1 cellular context compared by ENCODE assay signal in the genomic region with DNA sequence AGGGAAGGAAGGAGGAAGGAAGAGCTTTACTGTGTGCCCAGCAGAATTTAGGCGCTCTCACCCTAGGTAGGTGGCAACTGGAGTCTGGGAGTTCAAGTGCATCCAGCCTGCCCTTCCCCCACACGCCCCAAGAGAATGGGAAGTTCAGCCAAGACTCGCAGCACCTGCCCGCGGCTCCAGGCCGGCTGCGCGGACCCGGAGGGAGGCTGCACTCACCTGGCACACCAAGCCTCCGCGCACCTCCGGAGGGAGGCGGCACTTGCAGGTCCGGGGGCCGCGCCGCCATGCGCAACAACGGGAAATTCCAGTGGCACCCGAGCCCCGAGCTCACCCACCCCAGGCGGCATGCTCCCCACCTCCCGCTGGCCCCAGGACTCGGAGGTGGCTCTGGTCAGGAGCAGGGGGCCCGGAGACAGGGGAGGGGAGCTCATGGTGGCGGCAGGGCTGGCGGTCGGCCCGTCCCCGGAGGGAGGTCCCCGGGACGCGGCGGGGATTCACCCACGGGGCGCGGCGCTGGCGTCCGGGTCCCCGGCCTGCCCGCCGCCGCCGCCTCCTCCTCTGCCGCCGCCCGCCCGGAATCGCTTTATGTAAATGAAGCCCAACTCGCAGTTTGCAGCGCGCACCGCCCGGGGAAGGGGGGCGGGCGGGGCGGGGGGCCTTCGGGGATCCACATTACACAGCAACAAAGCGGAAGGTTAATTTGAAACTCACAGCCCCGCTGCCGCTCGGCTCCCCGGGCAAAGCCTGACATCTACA.
TF ChIP-seq lines count a peak whose summit lies in the region.

A gene with protein sequence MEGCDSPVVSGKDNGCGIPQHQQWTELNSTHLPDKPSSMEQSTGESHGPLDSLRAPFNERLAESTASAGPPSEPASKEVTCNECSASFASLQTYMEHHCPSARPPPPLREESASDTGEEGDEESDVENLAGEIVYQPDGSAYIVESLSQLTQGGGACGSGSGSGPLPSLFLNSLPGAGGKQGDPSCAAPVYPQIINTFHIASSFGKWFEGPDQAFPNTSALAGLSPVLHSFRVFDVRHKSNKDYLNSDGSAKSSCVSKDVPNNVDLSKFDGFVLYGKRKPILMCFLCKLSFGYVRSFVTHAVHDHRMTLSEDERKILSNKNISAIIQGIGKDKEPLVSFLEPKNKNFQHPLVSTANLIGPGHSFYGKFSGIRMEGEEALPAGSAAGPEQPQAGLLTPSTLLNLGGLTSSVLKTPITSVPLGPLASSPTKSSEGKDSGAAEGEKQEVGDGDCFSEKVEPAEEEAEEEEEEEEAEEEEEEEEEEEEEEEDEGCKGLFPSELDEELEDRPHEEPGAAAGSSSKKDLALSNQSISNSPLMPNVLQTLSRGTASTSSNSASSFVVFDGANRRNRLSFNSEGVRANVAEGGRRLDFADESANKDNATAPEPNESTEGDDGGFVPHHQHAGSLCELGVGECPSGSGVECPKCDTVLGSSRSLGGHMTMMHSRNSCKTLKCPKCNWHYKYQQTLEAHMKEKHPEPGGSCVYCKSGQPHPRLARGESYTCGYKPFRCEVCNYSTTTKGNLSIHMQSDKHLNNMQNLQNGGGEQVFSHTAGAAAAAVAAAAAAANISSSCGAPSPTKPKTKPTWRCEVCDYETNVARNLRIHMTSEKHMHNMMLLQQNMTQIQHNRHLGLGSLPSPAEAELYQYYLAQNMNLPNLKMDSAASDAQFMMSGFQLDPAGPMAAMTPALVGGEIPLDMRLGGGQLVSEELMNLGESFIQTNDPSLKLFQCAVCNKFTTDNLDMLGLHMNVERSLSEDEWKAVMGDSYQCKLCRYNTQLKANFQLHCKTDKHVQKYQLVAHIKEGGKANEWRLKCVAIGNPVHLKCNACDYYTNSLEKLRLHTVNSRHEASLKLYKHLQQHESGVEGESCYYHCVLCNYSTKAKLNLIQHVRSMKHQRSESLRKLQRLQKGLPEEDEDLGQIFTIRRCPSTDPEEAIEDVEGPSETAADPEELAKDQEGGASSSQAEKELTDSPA (N-terminal part only) (minus strand): TSS at position 593 of the 756 bp plus-strand sequence. CDS start 87,983 bp downstream, outside the sequence.

TF ChIP-seq in HepG2, 621 proteins besides CTCF, POLR2A, EP300 and RAD21 (continued from another document and continues in another):
- TF ChIP-seq, protein P1, sequence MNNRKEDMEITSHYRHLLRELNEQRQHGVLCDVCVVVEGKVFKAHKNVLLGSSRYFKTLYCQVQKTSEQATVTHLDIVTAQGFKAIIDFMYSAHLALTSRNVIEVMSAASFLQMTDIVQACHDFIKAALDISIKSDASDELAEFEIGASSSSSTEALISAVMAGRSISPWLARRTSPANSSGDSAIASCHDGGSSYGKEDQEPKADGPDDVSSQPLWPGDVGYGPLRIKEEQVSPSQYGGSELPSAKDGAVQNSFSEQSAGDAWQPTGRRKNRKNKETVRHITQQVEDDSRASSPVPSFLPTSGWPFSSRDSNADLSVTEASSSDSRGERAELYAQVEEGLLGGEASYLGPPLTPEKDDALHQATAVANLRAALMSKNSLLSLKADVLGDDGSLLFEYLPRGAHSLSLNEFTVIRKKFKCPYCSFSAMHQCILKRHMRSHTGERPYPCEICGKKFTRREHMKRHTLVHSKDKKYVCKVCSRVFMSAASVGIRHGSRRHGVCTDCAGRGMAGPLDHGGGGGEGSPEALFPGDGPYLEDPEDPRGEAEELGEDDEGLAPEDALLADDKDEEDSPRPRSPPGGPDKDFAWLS (CRISPR knock-in tag; IDR thresholded peaks at IDR 0.05; ENCODE audit: borderline replicate concordance): no peak
- TF ChIP-seq ARHGAP35 (CRISPR knock-in tag; IDR thresholded peaks at IDR 0.05; ENCODE audit: borderline replicate concordance) (no peak; the same call in 1 of the 2 replicates), ZNF292 (CRISPR knock-in tag; IDR thresholded peaks at IDR 0.05; ENCODE audit: borderline replicate concordance, low read depth) (peak; percentile 48; the same call in 1 of the 2 replicates), KAT2B (IDR thresholded peaks at IDR 0.05; ENCODE audit: borderline replicate concordance, low read depth, low read length) (no peak), DR1 (CRISPR knock-in tag; IDR thresholded peaks at IDR 0.05) (no peak), SUZ12 (IDR thresholded peaks at IDR 0.05; ENCODE audit: low read depth, low read length) (no peak), ZNF260 (CRISPR knock-in tag; IDR thresholded peaks at IDR 0.05; ENCODE audit: borderline replicate concordance, low read depth) (0 out of 2 replicates have a peak, but pooled peaks have one; percentile 36), ZNF235 (CRISPR knock-in tag; IDR thresholded peaks at IDR 0.05; ENCODE audit: borderline replicate concordance) (0 out of 2 replicates have a peak, but pooled peaks have one; percentile 81), ZNF891 (CRISPR knock-in tag; IDR thresholded peaks at IDR 0.05) (peak; percentile 82; the same call in 1 of the 2 replicates), PCBP2 (optimal IDR thresholded peaks at IDR 0.05; ENCODE audit: low read depth, low read length, poor library complexity, severe bottlenecking) (no peak), NCOA2 (CRISPR knock-in tag; IDR thresholded peaks at IDR 0.05) (no peak), CBX2 (IDR thresholded peaks at IDR 0.05; ENCODE audit: low read depth, low read length) (no peak), CBX2 (CRISPR knock-in tag; IDR thresholded peaks at IDR 0.05; ENCODE audit: low read depth) (no peak)
- TF ChIP-seq, protein P2, sequence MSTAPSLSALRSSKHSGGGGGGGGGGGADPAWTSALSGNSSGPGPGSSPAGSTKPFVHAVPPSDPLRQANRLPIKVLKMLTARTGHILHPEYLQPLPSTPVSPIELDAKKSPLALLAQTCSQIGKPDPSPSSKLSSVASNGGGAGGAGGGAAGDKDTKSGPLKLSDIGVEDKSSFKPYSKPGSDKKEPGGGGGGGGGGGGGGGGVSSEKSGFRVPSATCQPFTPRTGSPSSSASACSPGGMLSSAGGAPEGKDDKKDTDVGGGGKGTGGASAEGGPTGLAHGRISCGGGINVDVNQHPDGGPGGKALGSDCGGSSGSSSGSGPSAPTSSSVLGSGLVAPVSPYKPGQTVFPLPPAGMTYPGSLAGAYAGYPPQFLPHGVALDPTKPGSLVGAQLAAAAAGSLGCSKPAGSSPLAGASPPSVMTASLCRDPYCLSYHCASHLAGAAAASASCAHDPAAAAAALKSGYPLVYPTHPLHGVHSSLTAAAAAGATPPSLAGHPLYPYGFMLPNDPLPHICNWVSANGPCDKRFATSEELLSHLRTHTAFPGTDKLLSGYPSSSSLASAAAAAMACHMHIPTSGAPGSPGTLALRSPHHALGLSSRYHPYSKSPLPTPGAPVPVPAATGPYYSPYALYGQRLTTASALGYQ (CRISPR knock-in tag; IDR thresholded peaks at IDR 0.05): no peak
- TF ChIP-seq, protein P3, sequence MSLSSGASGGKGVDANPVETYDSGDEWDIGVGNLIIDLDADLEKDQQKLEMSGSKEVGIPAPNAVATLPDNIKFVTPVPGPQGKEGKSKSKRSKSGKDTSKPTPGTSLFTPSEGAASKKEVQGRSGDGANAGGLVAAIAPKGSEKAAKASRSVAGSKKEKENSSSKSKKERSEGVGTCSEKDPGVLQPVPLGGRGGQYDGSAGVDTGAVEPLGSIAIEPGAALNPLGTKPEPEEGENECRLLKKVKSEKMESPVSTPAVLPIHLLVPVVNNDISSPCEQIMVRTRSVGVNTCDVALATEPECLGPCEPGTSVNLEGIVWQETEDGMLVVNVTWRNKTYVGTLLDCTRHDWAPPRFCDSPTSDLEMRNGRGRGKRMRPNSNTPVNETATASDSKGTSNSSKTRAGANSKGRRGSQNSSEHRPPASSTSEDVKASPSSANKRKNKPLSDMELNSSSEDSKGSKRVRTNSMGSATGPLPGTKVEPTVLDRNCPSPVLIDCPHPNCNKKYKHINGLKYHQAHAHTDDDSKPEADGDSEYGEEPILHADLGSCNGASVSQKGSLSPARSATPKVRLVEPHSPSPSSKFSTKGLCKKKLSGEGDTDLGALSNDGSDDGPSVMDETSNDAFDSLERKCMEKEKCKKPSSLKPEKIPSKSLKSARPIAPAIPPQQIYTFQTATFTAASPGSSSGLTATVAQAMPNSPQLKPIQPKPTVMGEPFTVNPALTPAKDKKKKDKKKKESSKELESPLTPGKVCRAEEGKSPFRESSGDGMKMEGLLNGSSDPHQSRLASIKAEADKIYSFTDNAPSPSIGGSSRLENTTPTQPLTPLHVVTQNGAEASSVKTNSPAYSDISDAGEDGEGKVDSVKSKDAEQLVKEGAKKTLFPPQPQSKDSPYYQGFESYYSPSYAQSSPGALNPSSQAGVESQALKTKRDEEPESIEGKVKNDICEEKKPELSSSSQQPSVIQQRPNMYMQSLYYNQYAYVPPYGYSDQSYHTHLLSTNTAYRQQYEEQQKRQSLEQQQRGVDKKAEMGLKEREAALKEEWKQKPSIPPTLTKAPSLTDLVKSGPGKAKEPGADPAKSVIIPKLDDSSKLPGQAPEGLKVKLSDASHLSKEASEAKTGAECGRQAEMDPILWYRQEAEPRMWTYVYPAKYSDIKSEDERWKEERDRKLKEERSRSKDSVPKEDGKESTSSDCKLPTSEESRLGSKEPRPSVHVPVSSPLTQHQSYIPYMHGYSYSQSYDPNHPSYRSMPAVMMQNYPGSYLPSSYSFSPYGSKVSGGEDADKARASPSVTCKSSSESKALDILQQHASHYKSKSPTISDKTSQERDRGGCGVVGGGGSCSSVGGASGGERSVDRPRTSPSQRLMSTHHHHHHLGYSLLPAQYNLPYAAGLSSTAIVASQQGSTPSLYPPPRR (CRISPR knock-in tag; IDR thresholded peaks at IDR 0.05; ENCODE audit: borderline replicate concordance): peak; percentile 56
- TF ChIP-seq, protein P4, sequence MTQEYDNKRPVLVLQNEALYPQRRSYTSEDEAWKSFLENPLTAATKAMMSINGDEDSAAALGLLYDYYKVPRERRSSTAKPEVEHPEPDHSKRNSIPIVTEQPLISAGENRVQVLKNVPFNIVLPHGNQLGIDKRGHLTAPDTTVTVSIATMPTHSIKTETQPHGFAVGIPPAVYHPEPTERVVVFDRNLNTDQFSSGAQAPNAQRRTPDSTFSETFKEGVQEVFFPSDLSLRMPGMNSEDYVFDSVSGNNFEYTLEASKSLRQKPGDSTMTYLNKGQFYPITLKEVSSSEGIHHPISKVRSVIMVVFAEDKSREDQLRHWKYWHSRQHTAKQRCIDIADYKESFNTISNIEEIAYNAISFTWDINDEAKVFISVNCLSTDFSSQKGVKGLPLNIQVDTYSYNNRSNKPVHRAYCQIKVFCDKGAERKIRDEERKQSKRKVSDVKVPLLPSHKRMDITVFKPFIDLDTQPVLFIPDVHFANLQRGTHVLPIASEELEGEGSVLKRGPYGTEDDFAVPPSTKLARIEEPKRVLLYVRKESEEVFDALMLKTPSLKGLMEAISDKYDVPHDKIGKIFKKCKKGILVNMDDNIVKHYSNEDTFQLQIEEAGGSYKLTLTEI (CRISPR knock-in tag; conservative IDR thresholded peaks at IDR 0.05): no peak
- TF ChIP-seq, protein P5, sequence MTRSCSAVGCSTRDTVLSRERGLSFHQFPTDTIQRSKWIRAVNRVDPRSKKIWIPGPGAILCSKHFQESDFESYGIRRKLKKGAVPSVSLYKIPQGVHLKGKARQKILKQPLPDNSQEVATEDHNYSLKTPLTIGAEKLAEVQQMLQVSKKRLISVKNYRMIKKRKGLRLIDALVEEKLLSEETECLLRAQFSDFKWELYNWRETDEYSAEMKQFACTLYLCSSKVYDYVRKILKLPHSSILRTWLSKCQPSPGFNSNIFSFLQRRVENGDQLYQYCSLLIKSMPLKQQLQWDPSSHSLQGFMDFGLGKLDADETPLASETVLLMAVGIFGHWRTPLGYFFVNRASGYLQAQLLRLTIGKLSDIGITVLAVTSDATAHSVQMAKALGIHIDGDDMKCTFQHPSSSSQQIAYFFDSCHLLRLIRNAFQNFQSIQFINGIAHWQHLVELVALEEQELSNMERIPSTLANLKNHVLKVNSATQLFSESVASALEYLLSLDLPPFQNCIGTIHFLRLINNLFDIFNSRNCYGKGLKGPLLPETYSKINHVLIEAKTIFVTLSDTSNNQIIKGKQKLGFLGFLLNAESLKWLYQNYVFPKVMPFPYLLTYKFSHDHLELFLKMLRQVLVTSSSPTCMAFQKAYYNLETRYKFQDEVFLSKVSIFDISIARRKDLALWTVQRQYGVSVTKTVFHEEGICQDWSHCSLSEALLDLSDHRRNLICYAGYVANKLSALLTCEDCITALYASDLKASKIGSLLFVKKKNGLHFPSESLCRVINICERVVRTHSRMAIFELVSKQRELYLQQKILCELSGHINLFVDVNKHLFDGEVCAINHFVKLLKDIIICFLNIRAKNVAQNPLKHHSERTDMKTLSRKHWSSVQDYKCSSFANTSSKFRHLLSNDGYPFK (CRISPR knock-in tag; IDR thresholded peaks at IDR 0.05; ENCODE audit: borderline replicate concordance): peak; percentile 80
- TF ChIP-seq, protein P6, sequence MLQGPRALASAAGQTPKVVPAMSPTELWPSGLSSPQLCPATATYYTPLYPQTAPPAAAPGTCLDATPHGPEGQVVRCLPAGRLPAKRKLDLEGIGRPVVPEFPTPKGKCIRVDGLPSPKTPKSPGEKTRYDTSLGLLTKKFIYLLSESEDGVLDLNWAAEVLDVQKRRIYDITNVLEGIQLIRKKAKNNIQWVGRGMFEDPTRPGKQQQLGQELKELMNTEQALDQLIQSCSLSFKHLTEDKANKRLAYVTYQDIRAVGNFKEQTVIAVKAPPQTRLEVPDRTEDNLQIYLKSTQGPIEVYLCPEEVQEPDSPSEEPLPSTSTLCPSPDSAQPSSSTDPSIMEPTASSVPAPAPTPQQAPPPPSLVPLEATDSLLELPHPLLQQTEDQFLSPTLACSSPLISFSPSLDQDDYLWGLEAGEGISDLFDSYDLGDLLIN (CRISPR knock-in tag; IDR thresholded peaks at IDR 0.05; ENCODE audit: borderline replicate concordance): no peak
- TF ChIP-seq, protein P7, sequence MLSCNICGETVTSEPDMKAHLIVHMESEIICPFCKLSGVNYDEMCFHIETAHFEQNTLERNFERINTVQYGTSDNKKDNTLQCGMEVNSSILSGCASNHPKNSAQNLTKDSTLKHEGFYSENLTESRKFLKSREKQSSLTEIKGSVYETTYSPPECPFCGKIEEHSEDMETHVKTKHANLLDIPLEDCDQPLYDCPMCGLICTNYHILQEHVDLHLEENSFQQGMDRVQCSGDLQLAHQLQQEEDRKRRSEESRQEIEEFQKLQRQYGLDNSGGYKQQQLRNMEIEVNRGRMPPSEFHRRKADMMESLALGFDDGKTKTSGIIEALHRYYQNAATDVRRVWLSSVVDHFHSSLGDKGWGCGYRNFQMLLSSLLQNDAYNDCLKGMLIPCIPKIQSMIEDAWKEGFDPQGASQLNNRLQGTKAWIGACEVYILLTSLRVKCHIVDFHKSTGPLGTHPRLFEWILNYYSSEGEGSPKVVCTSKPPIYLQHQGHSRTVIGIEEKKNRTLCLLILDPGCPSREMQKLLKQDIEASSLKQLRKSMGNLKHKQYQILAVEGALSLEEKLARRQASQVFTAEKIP (CRISPR knock-in tag; IDR thresholded peaks at IDR 0.05; ENCODE audit: borderline replicate concordance): no peak
